9 cellular contexts compared by ENCODE assay signal in genomic region chr4:80313627-80314026, GRCh38. TPM values are rescaled to one million over a fixed set of nuclear protein-coding genes. Genes with fewer than 3 reads are reported as not detected.
"Had no signal": no experiment of that assay in that cellular context is flagged by ENCODE, and none has a peak within 500 bp of the region (broad histone marks: within the 10 kb centered on the region; RNA-seq: fewer than 3 reads in every experiment).

No MANE protein-coding gene starts in this region.

- ATAC-seq: HepG2 had no signal

- H3K27ac ChIP-seq: HL-60, KMS-11 had no signal

- H3K9ac ChIP-seq: KMS-11 had no signal

- FAIRE-seq: HepG2, HTR-8/SVneo had no signal

- H3K9me3 Mint-ChIP-seq: IgD-negative memory B cell had no signal

- H3K27ac Mint-ChIP-seq: IgD-negative memory B cell had no signal

- H3K4me2 ChIP-seq: KMS-11 had no signal

- H3K4me3 Mint-ChIP-seq: IgD-negative memory B cell had no signal

- H3K4me1 Mint-ChIP-seq: IgD-negative memory B cell had no signal

- DNase-seq: IMR-90, KBM-7, KG1 had no signal

RNA-seq across cellular contexts. Expression of gene CFAP299, which starts 21.9 kb away (rescaled TPM):
- total RNA-seq: HepG2, HT-29 had no signal
- polyA plus RNA-seq: HepG2, IgD-negative memory B cell had no signal

RNA-seq across cellular contexts. Expression of gene FGF5, which starts 47.2 kb away (rescaled TPM):
- total RNA-seq: HepG2, HT-29 had no signal
- polyA plus RNA-seq: HepG2, IgD-negative memory B cell had no signal
